Comparison of ENCODE assay signal across 12 cellular contexts in the genomic region with DNA sequence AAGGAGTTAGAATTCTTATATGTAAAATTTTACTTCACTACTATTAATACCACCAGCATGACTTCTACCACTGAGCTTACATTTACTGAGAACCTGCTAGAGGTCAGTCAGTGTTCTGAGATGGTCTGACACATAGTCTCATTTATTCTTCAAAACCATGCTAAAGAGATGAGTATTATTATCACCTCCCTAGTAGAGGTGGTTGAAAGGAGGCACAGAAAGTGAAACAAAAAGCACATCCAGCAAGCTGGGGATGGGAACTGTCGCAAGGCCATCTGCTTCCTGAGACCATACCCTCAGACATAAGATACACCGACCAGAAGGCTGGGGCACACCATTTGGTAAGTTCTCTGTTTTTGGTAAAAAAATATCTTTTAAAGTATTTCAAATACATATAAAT.
A peak's percentile ranks its signal among the peaks of the same experiment; 100 is the strongest.
DNase-seq lines count a peak whose midpoint lies in the region; ATAC-seq and TF ChIP-seq lines count a peak whose summit lies in the region.
"Had no signal": no experiment of that assay in that cellular context is flagged by ENCODE, and none has a peak within 500 bp of the region (broad histone marks: within the 10 kb centered on the region; RNA-seq: fewer than 3 reads in every experiment).

No MANE protein-coding gene starts in this region.

- H3K36me3 Mint-ChIP-seq in activated CD8-positive, alpha-beta memory T cell treated with anti-CD3 and anti-CD28 coated beads, Interleukin-2, amount 10 ng/mL, durations not matched to agents 7 days and 5 days = peaks cover 23% of the 10 kb centered on the region
- H3K36me3 Mint-ChIP-seq in stimulated activated effector memory CD8-positive, alpha-beta T cell treated with anti-CD3 and anti-CD28 coated beads, Interleukin-12 subunit alpha, Interleukin-12 subunit beta, amount 100 ng/mL, for 72 hours = peaks cover 66% of the 10 kb centered on the region

- CTCF ChIA-PET in activated CD8-positive, alpha-beta memory T cell treated with anti-CD3 and anti-CD28 coated beads, Interleukin-2, amount 10 ng/mL, durations not matched to agents 7 days and 5 days (lab: Charles Lee) = no interaction called here

- H3K4me3 ChIP-seq in heart right ventricle = no peak overlapping the region
- H3K4me3 ChIP-seq: upper lobe of left lung had no signal

- H3K4me1 ChIP-seq in heart right ventricle = no peaks in the 10 kb centered on the region
- H3K4me1 ChIP-seq: upper lobe of left lung had no signal

- peaks cover 18% of the 10 kb centered on the region for H3K4me1 Mint-ChIP-seq in activated CD8-positive, alpha-beta memory T cell treated with anti-CD3 and anti-CD28 coated beads, Interleukin-2, amount 10 ng/mL, durations not matched to agents 7 days and 5 days
- H3K4me1 Mint-ChIP-seq in stimulated activated effector memory CD8-positive, alpha-beta T cell treated with anti-CD3 and anti-CD28 coated beads, Interleukin-12 subunit alpha, Interleukin-12 subunit beta, amount 100 ng/mL, for 72 hours = no peaks in the 10 kb centered on the region
- H3K4me1 Mint-ChIP-seq: neural crest cell had no signal

- no peaks in the 10 kb centered on the region for H3K27me3 ChIP-seq in heart right ventricle
- H3K27me3 ChIP-seq: upper lobe of left lung had no signal

- no peaks in the 10 kb centered on the region for H3K9me3 ChIP-seq in heart right ventricle
- H3K9me3 ChIP-seq: upper lobe of left lung had no signal

- H3K27ac Mint-ChIP-seq in activated CD8-positive, alpha-beta memory T cell treated with anti-CD3 and anti-CD28 coated beads, Interleukin-2, amount 10 ng/mL, durations not matched to agents 7 days and 5 days = no peak overlapping the region
- H3K27ac Mint-ChIP-seq in stimulated activated effector memory CD8-positive, alpha-beta T cell treated with anti-CD3 and anti-CD28 coated beads, Interleukin-12 subunit alpha, Interleukin-12 subunit beta, amount 100 ng/mL, for 72 hours = no peak overlapping the region
- H3K27ac Mint-ChIP-seq: brain had no signal

- peaks cover 0 to 96% (median 24%) of the 10 kb centered on the region in 9 donors for H3K36me3 ChIP-seq in heart right ventricle

- H3K27me3 Mint-ChIP-seq in activated CD8-positive, alpha-beta memory T cell treated with anti-CD3 and anti-CD28 coated beads, Interleukin-2, amount 10 ng/mL, durations not matched to agents 7 days and 5 days = no peaks in the 10 kb centered on the region
- H3K27me3 Mint-ChIP-seq: brain had no signal

- H3K4me3 Mint-ChIP-seq in activated CD8-positive, alpha-beta memory T cell treated with anti-CD3 and anti-CD28 coated beads, Interleukin-2, amount 10 ng/mL, durations not matched to agents 7 days and 5 days = peak overlapping the region; percentile 32
- H3K4me3 Mint-ChIP-seq in stimulated activated effector memory CD8-positive, alpha-beta T cell treated with anti-CD3 and anti-CD28 coated beads, Interleukin-12 subunit alpha, Interleukin-12 subunit beta, amount 100 ng/mL, for 72 hours = no peak overlapping the region
- H3K4me3 Mint-ChIP-seq: activated T-cell treated with anti-CD3 and anti-CD28 coated beads, Interleukin-2, amount 50 U/mL, for 4 hours; brain; neural crest cell had no signal

- WGBS in heart right ventricle, 2 donors = 94 to 96% methylated on average over 2 of the region's 2 CpGs

- no peak overlapping the region for H3K27ac ChIP-seq in heart right ventricle
- H3K27ac ChIP-seq: upper lobe of left lung had no signal

- TF ChIP-seq CTCF in heart right ventricle (IDR thresholded peaks at IDR 0.05) = no peak

- H3K9me3 Mint-ChIP-seq in activated CD8-positive, alpha-beta memory T cell treated with anti-CD3 and anti-CD28 coated beads, Interleukin-2, amount 10 ng/mL, durations not matched to agents 7 days and 5 days (ENCODE audit: low read depth) = no peaks in the 10 kb centered on the region
- no peaks in the 10 kb centered on the region for H3K9me3 Mint-ChIP-seq in stimulated activated effector memory CD8-positive, alpha-beta T cell treated with anti-CD3 and anti-CD28 coated beads, Interleukin-12 subunit alpha, Interleukin-12 subunit beta, amount 100 ng/mL, for 72 hours
- H3K9me3 Mint-ChIP-seq: activated T-cell treated with anti-CD3 and anti-CD28 coated beads, Interleukin-2, amount 50 U/mL, for 4 hours; brain; neural crest cell had no signal

- ATAC-seq in activated CD8-positive, alpha-beta memory T cell treated with anti-CD3 and anti-CD28 coated beads, Interleukin-2, amount 10 ng/mL, durations not matched to agents 7 days and 5 days = peak; percentile 82
- ATAC-seq in GM21576 (IDR thresholded peaks at IDR 0.05; ENCODE audit: unreplicated experiment) (peak; percentile 76), HG03571 (IDR thresholded peaks at IDR 0.05; ENCODE audit: unreplicated experiment) (peak; percentile 62), heart right ventricle (no peak)
- ATAC-seq in stimulated activated effector memory CD8-positive, alpha-beta T cell treated with anti-CD3 and anti-CD28 coated beads, Interleukin-12 subunit alpha, Interleukin-12 subunit beta, amount 100 ng/mL, for 72 hours = peak; percentile 88

- DNase-seq in activated CD8-positive, alpha-beta memory T cell treated with anti-CD3 and anti-CD28 coated beads, Interleukin-2, amount 10 ng/mL, durations not matched to agents 7 days and 5 days = peak; percentile 50
- DNase-seq in activated CD8-positive, alpha-beta memory T cell treated with anti-CD3 and anti-CD28 coated beads for 24 hours = no peak
- no peak for DNase-seq in stimulated activated effector memory CD8-positive, alpha-beta T cell treated with anti-CD3 and anti-CD28 coated beads, Interleukin-12 subunit alpha, Interleukin-12 subunit beta, amount 100 ng/mL, for 72 hours (ENCODE audit: low spot score in 2 of 2)
- DNase-seq in COLO829 (ENCODE audit: low spot score) = no peak
- DNase-seq in heart right ventricle = no peak
- no peak for DNase-seq in RPMI8226
- DNase-seq: activated T-cell treated with anti-CD3 and anti-CD28 coated beads, Interleukin-2, amount 50 U/mL, for 4 hours; upper lobe of left lung had no signal

- intact Hi-C loops in heart right ventricle (cut with DNase I) = no loop called here

Comparison
In these comparisons a context has a peak if more than half of its experiments do, and no peak if none do; other contexts are left out.
1. ATAC-seq: peak in activated CD8-positive, alpha-beta memory T cell treated with anti-CD3 and anti-CD28 coated beads, Interleukin-2, amount 10 ng/mL, durations not matched to agents 7 days and 5 days (single experiment), GM21576 (single experiment), HG03571 (single experiment) and stimulated activated effector memory CD8-positive, alpha-beta T cell treated with anti-CD3 and anti-CD28 coated beads, Interleukin-12 subunit alpha, Interleukin-12 subunit beta, amount 100 ng/mL, for 72 hours (single experiment); none in heart right ventricle (0 of 8).